1 cellular context compared by ENCODE assay signal in the genomic region with DNA sequence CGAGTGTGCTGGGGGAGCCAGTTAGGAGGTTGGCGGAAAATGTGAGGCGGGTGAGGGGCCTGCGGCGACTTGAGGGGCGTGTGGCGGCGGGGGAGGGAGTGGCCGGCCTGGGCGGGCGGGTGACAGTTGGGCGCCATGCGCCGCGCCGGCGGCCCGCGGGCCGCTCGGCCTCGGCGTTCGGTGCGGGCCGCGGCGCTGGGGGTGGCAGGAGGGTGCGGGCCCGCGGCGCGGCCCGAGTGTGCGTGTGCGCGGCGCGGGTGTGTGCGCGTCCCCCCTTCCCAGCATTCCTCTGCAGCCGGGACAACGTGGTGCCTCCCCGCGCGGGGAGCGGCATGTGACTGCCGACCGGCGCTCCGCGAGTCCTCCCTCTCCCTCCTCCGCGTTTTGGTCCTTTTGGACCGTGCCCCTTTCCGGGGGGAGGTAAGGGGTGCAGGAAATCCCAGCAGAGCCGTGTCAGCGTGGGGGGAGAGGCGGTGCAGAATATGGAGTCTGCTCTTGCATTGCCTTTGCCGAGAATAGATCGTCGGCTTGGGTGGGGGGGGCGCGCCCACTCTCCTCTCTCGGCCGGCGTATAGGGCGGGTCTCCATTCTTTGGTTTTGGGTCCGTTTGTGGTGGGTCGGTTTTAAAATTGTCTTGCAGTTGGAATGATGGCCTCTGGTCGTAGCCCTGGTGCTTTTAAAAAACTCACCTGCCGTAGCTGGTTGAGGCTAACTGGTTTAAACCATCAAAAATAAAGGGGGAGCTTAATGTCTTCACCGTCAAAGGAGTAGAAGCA.
TF ChIP-seq lines count a peak whose summit lies in the region.

No MANE protein-coding gene starts in this region.

TF ChIP-seq in SK-N-SH, 30 proteins besides CTCF, POLR2A, EP300 and RAD21 (continued from another document):
- TF ChIP-seq, protein P1, sequence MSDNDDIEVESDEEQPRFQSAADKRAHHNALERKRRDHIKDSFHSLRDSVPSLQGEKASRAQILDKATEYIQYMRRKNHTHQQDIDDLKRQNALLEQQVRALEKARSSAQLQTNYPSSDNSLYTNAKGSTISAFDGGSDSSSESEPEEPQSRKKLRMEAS (IDR thresholded peaks at IDR 0.05; ENCODE audit: low read depth), result peak; percentile 84
- TF ChIP-seq, protein P2, sequence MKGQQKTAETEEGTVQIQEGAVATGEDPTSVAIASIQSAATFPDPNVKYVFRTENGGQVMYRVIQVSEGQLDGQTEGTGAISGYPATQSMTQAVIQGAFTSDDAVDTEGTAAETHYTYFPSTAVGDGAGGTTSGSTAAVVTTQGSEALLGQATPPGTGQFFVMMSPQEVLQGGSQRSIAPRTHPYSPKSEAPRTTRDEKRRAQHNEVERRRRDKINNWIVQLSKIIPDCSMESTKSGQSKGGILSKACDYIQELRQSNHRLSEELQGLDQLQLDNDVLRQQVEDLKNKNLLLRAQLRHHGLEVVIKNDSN (IDR thresholded peaks at IDR 0.05; ENCODE audit: borderline replicate concordance, low read depth), result peak; percentile 68; the same call in 1 of the 2 replicates
